In the genomic region with DNA sequence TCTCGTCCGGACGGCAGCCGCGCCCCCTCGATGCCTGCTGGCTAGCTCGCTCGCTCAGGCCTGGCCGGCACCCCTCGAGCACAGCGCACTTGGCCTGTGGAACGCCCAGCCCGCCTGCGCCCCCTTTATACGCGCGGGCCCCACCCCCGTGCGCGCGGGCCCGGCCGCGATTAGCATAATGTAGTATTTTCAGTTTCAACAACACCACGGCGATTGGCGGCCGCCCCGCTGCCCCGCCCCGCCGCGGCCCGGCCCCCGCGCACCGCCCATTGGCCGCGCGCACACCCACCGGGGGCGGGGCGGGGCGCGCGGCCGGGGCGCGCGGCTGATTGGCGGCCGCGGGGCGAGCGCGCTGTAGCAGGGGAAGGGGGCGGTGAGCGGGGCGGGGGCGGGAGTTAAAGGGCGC, we compare ENCODE assay signal across 1 cellular context.
TF ChIP-seq lines count a peak whose summit lies in the region.

A gene (minus strand): TSS at position 100 of the 406 bp plus-strand sequence. CDS start 319 bp downstream, outside the sequence.

TF ChIP-seq in WTC11, 78 proteins besides CTCF, POLR2A, EP300 and RAD21 (continued from another document and continues in another):
- TF ChIP-seq, protein P1, sequence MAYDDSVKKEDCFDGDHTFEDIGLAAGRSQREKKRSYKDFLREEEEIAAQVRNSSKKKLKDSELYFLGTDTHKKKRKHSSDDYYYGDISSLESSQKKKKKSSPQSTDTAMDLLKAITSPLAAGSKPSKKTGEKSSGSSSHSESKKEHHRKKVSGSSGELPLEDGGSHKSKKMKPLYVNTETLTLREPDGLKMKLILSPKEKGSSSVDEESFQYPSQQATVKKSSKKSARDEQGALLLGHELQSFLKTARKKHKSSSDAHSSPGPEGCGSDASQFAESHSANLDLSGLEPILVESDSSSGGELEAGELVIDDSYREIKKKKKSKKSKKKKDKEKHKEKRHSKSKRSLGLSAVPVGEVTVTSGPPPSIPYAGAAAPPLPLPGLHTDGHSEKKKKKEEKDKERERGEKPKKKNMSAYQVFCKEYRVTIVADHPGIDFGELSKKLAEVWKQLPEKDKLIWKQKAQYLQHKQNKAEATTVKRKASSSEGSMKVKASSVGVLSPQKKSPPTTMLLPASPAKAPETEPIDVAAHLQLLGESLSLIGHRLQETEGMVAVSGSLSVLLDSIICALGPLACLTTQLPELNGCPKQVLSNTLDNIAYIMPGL (CRISPR knock-in tag; IDR thresholded peaks at IDR 0.05), result 0 out of 2 replicates have a peak, but pooled peaks have one; percentile 5
- no peak for TF ChIP-seq FOXK1 (CRISPR knock-in tag; IDR thresholded peaks at IDR 0.05)
- TF ChIP-seq, protein P2, sequence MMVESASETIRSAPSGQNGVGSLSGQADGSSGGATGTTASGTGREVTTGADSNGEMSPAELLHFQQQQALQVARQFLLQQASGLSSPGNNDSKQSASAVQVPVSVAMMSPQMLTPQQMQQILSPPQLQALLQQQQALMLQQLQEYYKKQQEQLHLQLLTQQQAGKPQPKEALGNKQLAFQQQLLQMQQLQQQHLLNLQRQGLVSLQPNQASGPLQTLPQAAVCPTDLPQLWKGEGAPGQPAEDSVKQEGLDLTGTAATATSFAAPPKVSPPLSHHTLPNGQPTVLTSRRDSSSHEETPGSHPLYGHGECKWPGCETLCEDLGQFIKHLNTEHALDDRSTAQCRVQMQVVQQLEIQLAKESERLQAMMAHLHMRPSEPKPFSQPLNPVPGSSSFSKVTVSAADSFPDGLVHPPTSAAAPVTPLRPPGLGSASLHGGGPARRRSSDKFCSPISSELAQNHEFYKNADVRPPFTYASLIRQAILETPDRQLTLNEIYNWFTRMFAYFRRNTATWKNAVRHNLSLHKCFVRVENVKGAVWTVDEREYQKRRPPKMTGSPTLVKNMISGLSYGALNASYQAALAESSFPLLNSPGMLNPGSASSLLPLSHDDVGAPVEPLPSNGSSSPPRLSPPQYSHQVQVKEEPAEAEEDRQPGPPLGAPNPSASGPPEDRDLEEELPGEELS (CRISPR knock-in tag; IDR thresholded peaks at IDR 0.05), result no peak; the same call in 1 of the 2 replicates
- no peak for TF ChIP-seq HMGA2 (CRISPR knock-in tag; IDR thresholded peaks at IDR 0.05)
- no peak for TF ChIP-seq ESRRA (CRISPR knock-in tag; IDR thresholded peaks at IDR 0.05; ENCODE audit: borderline replicate concordance)
- TF ChIP-seq, protein P3, sequence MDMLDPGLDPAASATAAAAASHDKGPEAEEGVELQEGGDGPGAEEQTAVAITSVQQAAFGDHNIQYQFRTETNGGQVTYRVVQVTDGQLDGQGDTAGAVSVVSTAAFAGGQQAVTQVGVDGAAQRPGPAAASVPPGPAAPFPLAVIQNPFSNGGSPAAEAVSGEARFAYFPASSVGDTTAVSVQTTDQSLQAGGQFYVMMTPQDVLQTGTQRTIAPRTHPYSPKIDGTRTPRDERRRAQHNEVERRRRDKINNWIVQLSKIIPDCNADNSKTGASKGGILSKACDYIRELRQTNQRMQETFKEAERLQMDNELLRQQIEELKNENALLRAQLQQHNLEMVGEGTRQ (CRISPR knock-in tag; IDR thresholded peaks at IDR 0.05), result no peak
- TF ChIP-seq ELF4 (CRISPR knock-in tag; IDR thresholded peaks at IDR 0.05; ENCODE audit: low read depth), result no peak
- TF ChIP-seq ZNF416 (CRISPR knock-in tag; IDR thresholded peaks at IDR 0.05), result peak; percentile 74
- TF ChIP-seq GRHL2 (CRISPR knock-in tag; IDR thresholded peaks at IDR 0.05; ENCODE audit: insufficient replicate concordance, severe bottlenecking), result no peak
- TF ChIP-seq RORB (CRISPR knock-in tag; IDR thresholded peaks at IDR 0.05), result no peak; the same call in 1 of the 2 replicates
- no peak for TF ChIP-seq ZNF232 (CRISPR knock-in tag; IDR thresholded peaks at IDR 0.05)
- no peak for TF ChIP-seq RELA (CRISPR knock-in tag; IDR thresholded peaks at IDR 0.05; ENCODE audit: borderline replicate concordance)
- TF ChIP-seq, protein P4, sequence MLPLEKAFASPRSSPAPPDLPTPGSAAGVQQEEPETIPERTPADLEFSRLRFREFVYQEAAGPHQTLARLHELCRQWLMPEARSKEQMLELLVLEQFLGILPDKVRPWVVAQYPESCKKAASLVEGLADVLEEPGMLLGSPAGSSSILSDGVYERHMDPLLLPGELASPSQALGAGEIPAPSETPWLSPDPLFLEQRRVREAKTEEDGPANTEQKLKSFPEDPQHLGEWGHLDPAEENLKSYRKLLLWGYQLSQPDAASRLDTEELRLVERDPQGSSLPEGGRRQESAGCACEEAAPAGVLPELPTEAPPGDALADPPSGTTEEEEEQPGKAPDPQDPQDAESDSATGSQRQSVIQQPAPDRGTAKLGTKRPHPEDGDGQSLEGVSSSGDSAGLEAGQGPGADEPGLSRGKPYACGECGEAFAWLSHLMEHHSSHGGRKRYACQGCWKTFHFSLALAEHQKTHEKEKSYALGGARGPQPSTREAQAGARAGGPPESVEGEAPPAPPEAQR (CRISPR knock-in tag; IDR thresholded peaks at IDR 0.05), result no peak
- TF ChIP-seq, protein P5, sequence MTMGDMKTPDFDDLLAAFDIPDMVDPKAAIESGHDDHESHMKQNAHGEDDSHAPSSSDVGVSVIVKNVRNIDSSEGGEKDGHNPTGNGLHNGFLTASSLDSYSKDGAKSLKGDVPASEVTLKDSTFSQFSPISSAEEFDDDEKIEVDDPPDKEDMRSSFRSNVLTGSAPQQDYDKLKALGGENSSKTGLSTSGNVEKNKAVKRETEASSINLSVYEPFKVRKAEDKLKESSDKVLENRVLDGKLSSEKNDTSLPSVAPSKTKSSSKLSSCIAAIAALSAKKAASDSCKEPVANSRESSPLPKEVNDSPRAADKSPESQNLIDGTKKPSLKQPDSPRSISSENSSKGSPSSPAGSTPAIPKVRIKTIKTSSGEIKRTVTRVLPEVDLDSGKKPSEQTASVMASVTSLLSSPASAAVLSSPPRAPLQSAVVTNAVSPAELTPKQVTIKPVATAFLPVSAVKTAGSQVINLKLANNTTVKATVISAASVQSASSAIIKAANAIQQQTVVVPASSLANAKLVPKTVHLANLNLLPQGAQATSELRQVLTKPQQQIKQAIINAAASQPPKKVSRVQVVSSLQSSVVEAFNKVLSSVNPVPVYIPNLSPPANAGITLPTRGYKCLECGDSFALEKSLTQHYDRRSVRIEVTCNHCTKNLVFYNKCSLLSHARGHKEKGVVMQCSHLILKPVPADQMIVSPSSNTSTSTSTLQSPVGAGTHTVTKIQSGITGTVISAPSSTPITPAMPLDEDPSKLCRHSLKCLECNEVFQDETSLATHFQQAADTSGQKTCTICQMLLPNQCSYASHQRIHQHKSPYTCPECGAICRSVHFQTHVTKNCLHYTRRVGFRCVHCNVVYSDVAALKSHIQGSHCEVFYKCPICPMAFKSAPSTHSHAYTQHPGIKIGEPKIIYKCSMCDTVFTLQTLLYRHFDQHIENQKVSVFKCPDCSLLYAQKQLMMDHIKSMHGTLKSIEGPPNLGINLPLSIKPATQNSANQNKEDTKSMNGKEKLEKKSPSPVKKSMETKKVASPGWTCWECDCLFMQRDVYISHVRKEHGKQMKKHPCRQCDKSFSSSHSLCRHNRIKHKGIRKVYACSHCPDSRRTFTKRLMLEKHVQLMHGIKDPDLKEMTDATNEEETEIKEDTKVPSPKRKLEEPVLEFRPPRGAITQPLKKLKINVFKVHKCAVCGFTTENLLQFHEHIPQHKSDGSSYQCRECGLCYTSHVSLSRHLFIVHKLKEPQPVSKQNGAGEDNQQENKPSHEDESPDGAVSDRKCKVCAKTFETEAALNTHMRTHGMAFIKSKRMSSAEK (CRISPR knock-in tag; IDR thresholded peaks at IDR 0.05; ENCODE audit: borderline replicate concordance), result no peak
- TF ChIP-seq, protein P6, sequence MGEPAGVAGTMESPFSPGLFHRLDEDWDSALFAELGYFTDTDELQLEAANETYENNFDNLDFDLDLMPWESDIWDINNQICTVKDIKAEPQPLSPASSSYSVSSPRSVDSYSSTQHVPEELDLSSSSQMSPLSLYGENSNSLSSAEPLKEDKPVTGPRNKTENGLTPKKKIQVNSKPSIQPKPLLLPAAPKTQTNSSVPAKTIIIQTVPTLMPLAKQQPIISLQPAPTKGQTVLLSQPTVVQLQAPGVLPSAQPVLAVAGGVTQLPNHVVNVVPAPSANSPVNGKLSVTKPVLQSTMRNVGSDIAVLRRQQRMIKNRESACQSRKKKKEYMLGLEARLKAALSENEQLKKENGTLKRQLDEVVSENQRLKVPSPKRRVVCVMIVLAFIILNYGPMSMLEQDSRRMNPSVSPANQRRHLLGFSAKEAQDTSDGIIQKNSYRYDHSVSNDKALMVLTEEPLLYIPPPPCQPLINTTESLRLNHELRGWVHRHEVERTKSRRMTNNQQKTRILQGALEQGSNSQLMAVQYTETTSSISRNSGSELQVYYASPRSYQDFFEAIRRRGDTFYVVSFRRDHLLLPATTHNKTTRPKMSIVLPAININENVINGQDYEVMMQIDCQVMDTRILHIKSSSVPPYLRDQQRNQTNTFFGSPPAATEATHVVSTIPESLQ (CRISPR knock-in tag; IDR thresholded peaks at IDR 0.05), result no peak
- TF ChIP-seq TEAD1 (CRISPR knock-in tag; IDR thresholded peaks at IDR 0.05), result peak; percentile 33
- no peak for TF ChIP-seq PRRX2 (CRISPR knock-in tag; IDR thresholded peaks at IDR 0.05)
- TF ChIP-seq CREM (CRISPR knock-in tag; IDR thresholded peaks at IDR 0.05), result no peak
- TF ChIP-seq JUN (CRISPR knock-in tag; IDR thresholded peaks at IDR 0.05), result no peak
- TF ChIP-seq, protein P7, sequence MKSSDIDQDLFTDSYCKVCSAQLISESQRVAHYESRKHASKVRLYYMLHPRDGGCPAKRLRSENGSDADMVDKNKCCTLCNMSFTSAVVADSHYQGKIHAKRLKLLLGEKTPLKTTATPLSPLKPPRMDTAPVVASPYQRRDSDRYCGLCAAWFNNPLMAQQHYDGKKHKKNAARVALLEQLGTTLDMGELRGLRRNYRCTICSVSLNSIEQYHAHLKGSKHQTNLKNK (CRISPR knock-in tag; IDR thresholded peaks at IDR 0.05), result no peak; the same call in 1 of the 2 replicates
- TF ChIP-seq ZNF219 (CRISPR knock-in tag; IDR thresholded peaks at IDR 0.05; ENCODE audit: borderline replicate concordance), result peak; percentile 8; the same call in 1 of the 2 replicates
- TF ChIP-seq, protein P8, sequence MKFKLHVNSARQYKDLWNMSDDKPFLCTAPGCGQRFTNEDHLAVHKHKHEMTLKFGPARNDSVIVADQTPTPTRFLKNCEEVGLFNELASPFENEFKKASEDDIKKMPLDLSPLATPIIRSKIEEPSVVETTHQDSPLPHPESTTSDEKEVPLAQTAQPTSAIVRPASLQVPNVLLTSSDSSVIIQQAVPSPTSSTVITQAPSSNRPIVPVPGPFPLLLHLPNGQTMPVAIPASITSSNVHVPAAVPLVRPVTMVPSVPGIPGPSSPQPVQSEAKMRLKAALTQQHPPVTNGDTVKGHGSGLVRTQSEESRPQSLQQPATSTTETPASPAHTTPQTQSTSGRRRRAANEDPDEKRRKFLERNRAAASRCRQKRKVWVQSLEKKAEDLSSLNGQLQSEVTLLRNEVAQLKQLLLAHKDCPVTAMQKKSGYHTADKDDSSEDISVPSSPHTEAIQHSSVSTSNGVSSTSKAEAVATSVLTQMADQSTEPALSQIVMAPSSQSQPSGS (CRISPR knock-in tag; IDR thresholded peaks at IDR 0.05; ENCODE audit: borderline replicate concordance, low read depth), result no peak
- TF ChIP-seq, protein P9, sequence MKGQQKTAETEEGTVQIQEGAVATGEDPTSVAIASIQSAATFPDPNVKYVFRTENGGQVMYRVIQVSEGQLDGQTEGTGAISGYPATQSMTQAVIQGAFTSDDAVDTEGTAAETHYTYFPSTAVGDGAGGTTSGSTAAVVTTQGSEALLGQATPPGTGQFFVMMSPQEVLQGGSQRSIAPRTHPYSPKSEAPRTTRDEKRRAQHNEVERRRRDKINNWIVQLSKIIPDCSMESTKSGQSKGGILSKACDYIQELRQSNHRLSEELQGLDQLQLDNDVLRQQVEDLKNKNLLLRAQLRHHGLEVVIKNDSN (CRISPR knock-in tag; IDR thresholded peaks at IDR 0.05), result 0 out of 2 replicates have a peak, but pooled peaks have one; percentile 7
- TF ChIP-seq, protein P10, sequence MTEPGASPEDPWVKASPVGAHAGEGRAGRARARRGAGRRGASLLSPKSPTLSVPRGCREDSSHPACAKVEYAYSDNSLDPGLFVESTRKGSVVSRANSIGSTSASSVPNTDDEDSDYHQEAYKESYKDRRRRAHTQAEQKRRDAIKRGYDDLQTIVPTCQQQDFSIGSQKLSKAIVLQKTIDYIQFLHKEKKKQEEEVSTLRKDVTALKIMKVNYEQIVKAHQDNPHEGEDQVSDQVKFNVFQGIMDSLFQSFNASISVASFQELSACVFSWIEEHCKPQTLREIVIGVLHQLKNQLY (CRISPR knock-in tag; IDR thresholded peaks at IDR 0.05), result no peak
- TF ChIP-seq IRF2 (CRISPR knock-in tag; IDR thresholded peaks at IDR 0.05; ENCODE audit: borderline replicate concordance, low read depth), result no peak
- no peak; the same call in 1 of the 2 replicates for TF ChIP-seq CBFB (CRISPR knock-in tag; IDR thresholded peaks at IDR 0.05; ENCODE audit: low read depth)
- peak; percentile 71; the same call in 1 of the 2 replicates for TF ChIP-seq SP1 (CRISPR knock-in tag; conservative IDR thresholded peaks at IDR 0.05)
- TF ChIP-seq EMX1 (CRISPR knock-in tag; IDR thresholded peaks at IDR 0.05), result no peak
- TF ChIP-seq NFE2L1 (CRISPR knock-in tag; IDR thresholded peaks at IDR 0.05), result peak; percentile 14; the same call in 1 of the 2 replicates
- TF ChIP-seq, protein P11, sequence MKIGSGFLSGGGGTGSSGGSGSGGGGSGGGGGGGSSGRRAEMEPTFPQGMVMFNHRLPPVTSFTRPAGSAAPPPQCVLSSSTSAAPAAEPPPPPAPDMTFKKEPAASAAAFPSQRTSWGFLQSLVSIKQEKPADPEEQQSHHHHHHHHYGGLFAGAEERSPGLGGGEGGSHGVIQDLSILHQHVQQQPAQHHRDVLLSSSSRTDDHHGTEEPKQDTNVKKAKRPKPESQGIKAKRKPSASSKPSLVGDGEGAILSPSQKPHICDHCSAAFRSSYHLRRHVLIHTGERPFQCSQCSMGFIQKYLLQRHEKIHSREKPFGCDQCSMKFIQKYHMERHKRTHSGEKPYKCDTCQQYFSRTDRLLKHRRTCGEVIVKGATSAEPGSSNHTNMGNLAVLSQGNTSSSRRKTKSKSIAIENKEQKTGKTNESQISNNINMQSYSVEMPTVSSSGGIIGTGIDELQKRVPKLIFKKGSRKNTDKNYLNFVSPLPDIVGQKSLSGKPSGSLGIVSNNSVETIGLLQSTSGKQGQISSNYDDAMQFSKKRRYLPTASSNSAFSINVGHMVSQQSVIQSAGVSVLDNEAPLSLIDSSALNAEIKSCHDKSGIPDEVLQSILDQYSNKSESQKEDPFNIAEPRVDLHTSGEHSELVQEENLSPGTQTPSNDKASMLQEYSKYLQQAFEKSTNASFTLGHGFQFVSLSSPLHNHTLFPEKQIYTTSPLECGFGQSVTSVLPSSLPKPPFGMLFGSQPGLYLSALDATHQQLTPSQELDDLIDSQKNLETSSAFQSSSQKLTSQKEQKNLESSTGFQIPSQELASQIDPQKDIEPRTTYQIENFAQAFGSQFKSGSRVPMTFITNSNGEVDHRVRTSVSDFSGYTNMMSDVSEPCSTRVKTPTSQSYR (CRISPR knock-in tag; IDR thresholded peaks at IDR 0.05), result no peak
- TF ChIP-seq ETV6 (CRISPR knock-in tag; IDR thresholded peaks at IDR 0.05), result peak; percentile 29; the same call in 1 of the 2 replicates
- TF ChIP-seq ATF1 (CRISPR knock-in tag; IDR thresholded peaks at IDR 0.05), result no peak
- TF ChIP-seq, protein P12, sequence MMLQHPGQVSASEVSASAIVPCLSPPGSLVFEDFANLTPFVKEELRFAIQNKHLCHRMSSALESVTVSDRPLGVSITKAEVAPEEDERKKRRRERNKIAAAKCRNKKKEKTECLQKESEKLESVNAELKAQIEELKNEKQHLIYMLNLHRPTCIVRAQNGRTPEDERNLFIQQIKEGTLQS (CRISPR knock-in tag; conservative IDR thresholded peaks at IDR 0.05), result no peak
- TF ChIP-seq, protein P13, sequence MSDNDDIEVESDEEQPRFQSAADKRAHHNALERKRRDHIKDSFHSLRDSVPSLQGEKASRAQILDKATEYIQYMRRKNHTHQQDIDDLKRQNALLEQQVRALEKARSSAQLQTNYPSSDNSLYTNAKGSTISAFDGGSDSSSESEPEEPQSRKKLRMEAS (CRISPR knock-in tag; IDR thresholded peaks at IDR 0.05), result no peak
